ENCODE assay signal across 8 cellular contexts in genomic region chr12:6825398-6826124, GRCh38. TPM values are rescaled to one million over a fixed set of nuclear protein-coding genes. Genes with fewer than 3 reads are reported as not detected.
DNase-seq lines count a peak whose midpoint lies in the region; ATAC-seq, FAIRE-seq and TF ChIP-seq lines count a peak whose summit lies in the region.

No MANE protein-coding gene starts in this region.

- no peak overlapping the region for H3K9ac ChIP-seq in HepG2 (ENCODE audit: insufficient read depth, low read depth, low read length)

- TF ChIP-seq POLR2A in HepG2 (IDR thresholded peaks at IDR 0.05; ENCODE audit: insufficient read depth in 1 of 2, low read depth in 2 of 2, low read length in 2 of 2) = no peak

- peak; percentile 75 for FAIRE-seq in HepG2 (lab: Jason Lieb, UNC)

- no peak overlapping the region for H3K4me2 ChIP-seq in HepG2 (ENCODE audit: low read depth, low read length)

- H2AFZ ChIP-seq in HepG2 (ENCODE audit: low read length) = no peak overlapping the region

- no peak overlapping the region for H3K27ac ChIP-seq in CD4-positive, alpha-beta T cell (ENCODE audit: low read depth, low read length)
- no peak overlapping the region for H3K27ac ChIP-seq in HepG2 (ENCODE audit: extremely low read length, insufficient read depth, low read length)

- TF ChIP-seq EP300 in HepG2 (IDR thresholded peaks at IDR 0.05; ENCODE audit: low read depth in 2 of 2, low read length in 2 of 2) = no peak
- no peak for TF ChIP-seq EP300 in HepG2 (CRISPR knock-in tag; IDR thresholded peaks at IDR 0.05; ENCODE audit: borderline replicate concordance)

- TF ChIP-seq CTCF in CD4-positive, alpha-beta T cell (IDR thresholded peaks at IDR 0.05) = peak; percentile 94
- peak; percentile 97 for TF ChIP-seq CTCF in HFFc6 (IDR thresholded peaks at IDR 0.05)
- TF ChIP-seq CTCF in HepG2 (CRISPR knock-in tag; IDR thresholded peaks at IDR 0.05) = peak; percentile 95

- H3K27ac Mint-ChIP-seq in CD4-positive, alpha-beta T cell = no peak overlapping the region
- peak overlapping the region; percentile 80 for H3K27ac Mint-ChIP-seq in HFFc6

- H3K9me3 Mint-ChIP-seq in CD4-positive, alpha-beta T cell = no peaks in the 10 kb centered on the region
- H3K9me3 Mint-ChIP-seq in HFFc6 = no peaks in the 10 kb centered on the region

- H3K4me3 Mint-ChIP-seq in CD4-positive, alpha-beta T cell = peak overlapping the region; percentile 5
- H3K4me3 Mint-ChIP-seq in HFFc6 = peak overlapping the region; percentile 86

- peak; percentile 65 for ATAC-seq in CD4-positive, alpha-beta T cell (ENCODE audit: poor library complexity)
- ATAC-seq in HepG2 = peak; percentile 65
- ATAC-seq in GM21528 (IDR thresholded peaks at IDR 0.05; ENCODE audit: low FRiP score, unreplicated experiment) = no peak

- no peak overlapping the region for H3K4me3 ChIP-seq in HepG2 (replicated peaks in 1 of 3; ENCODE audit: insufficient read depth in 1 of 3, low read depth in 2 of 3, low read length in 3 of 3)

- WGBS in HepG2 (ENCODE audit: low lambda C conversion rate) = 41% methylated on average over 8 of the region's 19 CpGs

- TF ChIP-seq RAD21 in HepG2 (CRISPR knock-in tag; IDR thresholded peaks at IDR 0.05) = peak; percentile 85

- peaks cover 16% of the 10 kb centered on the region for H3K79me2 ChIP-seq in HepG2 (ENCODE audit: insufficient read depth, low read length)

- DNase-seq in CD4-positive, alpha-beta T cell = peak; percentile 71 to 88 (median 78)
- peak; percentile 73 for DNase-seq in HFFc6
- peak; percentile 68 for DNase-seq in NCI-H446 treated with DMSO at 0.1 percent for 48 hours (lab: John Stamatoyannopoulos, UW)
- peak; percentile 77 to 83 for DNase-seq in activated CD4-positive, alpha-beta T cell treated with anti-CD3 and anti-CD28 coated beads, Interleukin-2, amount 50 U/mL, for 4 hours
- peak; percentile 50 to 85 for DNase-seq in dermis microvascular lymphatic vessel endothelial cell (ENCODE audit: low read depth in 2 of 2)
- peak; percentile 67 for DNase-seq in HepG2 (ENCODE audit: low spot score)
- DNase-seq in stimulated activated CD4-positive, alpha-beta T cell treated with anti-CD3 and anti-CD28 coated beads, Interleukin-4, amount 100 ng/mL, for 48 hours (ENCODE audit: low read depth in 2 of 2) = peak; percentile 77 to 89

- H3K36me3 Mint-ChIP-seq in CD4-positive, alpha-beta T cell (ENCODE audit: low read depth) = peaks cover 8% of the 10 kb centered on the region
- H3K36me3 Mint-ChIP-seq in HFFc6 (ENCODE audit: low read depth) = peaks cover 8% of the 10 kb centered on the region

- peaks cover 19% of the 10 kb centered on the region for H3K27me3 ChIP-seq in CD4-positive, alpha-beta T cell (ENCODE audit: control insufficient read depth, insufficient read depth, low read length)
- H3K27me3 ChIP-seq in HepG2 (ENCODE audit: control insufficient read depth in 1 of 2, insufficient read depth in 2 of 2, low read length in 2 of 2) = peaks cover 2 to 6% of the 10 kb centered on the region in 2 experiments; a peak in 3 of 5 replicates

- CTCF ChIA-PET in CD4-positive, alpha-beta T cell (lab: Charles Lee) = interaction anchor here (0.7 to 1.8 kb wide), 6 partner anchors 33 to 73 kb away, joined by 3 to 8 read pairs (median 3); partner anchors contain the start of genes MLF2 and PTMS
- CTCF ChIA-PET in HepG2 (lab: Yijun Ruan, JAX; ENCODE audit: low intra/inter-chr PET ratio, low total read pairs) = interaction anchor here (0.7 to 2.6 kb wide), 8 partner anchors 67 to 208 kb away, joined by 3 to 34 read pairs (median 4); partner anchors contain the start of gene MLF2

- no peaks in the 10 kb centered on the region for H4K20me1 ChIP-seq in HepG2 (ENCODE audit: insufficient read depth, low read length)

- intact Hi-C loops in CD4-positive, alpha-beta T cell (cut with DNase I, micrococcal nuclease) = loop anchor here (1.0 to 5.0 kb wide), 7 partner anchors 38 to 263 kb away; partner anchors contain the start of genes CD4 (in 1 of the 2) and MLF2 (in 1 of the 2)
- intact Hi-C loops in HepG2 (cut with micrococcal nuclease; ENCODE audit: unreplicated experiment) = loop anchor here (1.0 to 10.0 kb wide), 4 partner anchors 47 to 211 kb away; partner anchors contain the start of gene MLF2

- peaks cover 32% of the 10 kb centered on the region for H3K27me3 Mint-ChIP-seq in CD4-positive, alpha-beta T cell
- peaks cover 29% of the 10 kb centered on the region for H3K27me3 Mint-ChIP-seq in HFFc6 (ENCODE audit: insufficient read depth)

- POLR2A ChIA-PET in CD4-positive, alpha-beta T cell (lab: Charles Lee) = interaction anchor here (0.6 to 8.0 kb wide), 4 partner anchors 10 to 287 kb away, joined by 3 to 57 read pairs (median 4); partner anchors contain the start of gene MLF2
- POLR2A ChIA-PET in HepG2 (lab: Yijun Ruan, JAX) = interaction anchor here (1.2 kb wide), 1 partner anchor 72 kb away, joined by 6 read pairs; the partner anchor contains the start of gene MLF2

- BruUV-seq in HepG2 (replicated peaks; lab: Mats Ljungman, UMichigan) = no TSS peak

- peaks cover 34% of the 10 kb centered on the region for H3K4me1 ChIP-seq in HepG2 (ENCODE audit: insufficient read depth, low read length)

- peaks cover under 1 to 1% of the 10 kb centered on the region in 2 experiments; a peak in 2 of 5 replicates for H3K36me3 ChIP-seq in HepG2 (replicated peaks in 1 of 2; ENCODE audit: control insufficient read depth in 1 of 2, insufficient read depth in 2 of 2, low read length in 2 of 2)

- no peaks in the 10 kb centered on the region for H3K9me3 ChIP-seq in CD4-positive, alpha-beta T cell (ENCODE audit: control insufficient read depth, low read length)
- no peaks in the 10 kb centered on the region for H3K9me3 ChIP-seq in HepG2 (ENCODE audit: low read length)

- peaks cover 26% of the 10 kb centered on the region for H3K4me1 Mint-ChIP-seq in CD4-positive, alpha-beta T cell (ENCODE audit: low read depth)
- H3K4me1 Mint-ChIP-seq in HFFc6 (ENCODE audit: low read depth) = peaks cover 62% of the 10 kb centered on the region

- in situ Hi-C loops in HepG2 (cut with HindIII; ENCODE audit: extremely low pct_ligation_motif_present, low pct_unique_long_range_greater_than_20kb) = loop anchor here (5.0 kb wide), 1 partner anchor 73 kb away; the partner anchor contains the start of gene MLF2

RNA-seq across cellular contexts. Expression of gene P3H3, which starts 2.6 kb away (rescaled TPM):
- total RNA-seq in CD4-positive, alpha-beta T cell = 1 to 10 TPM; 2.5 to 4.1 TPM
- total RNA-seq in HFFc6 (2021; fragmentation: NEBNext Ultra II Directional; extraction: Animal tissue kit (Norgen Biotek cat#: 25700)) = 100 to 1,000 TPM in 4 of 6 experiments, 10 to 100 TPM in 2; 94.0 to 109 (median 103) TPM
- total RNA-seq in dermis microvascular lymphatic vessel endothelial cell (18.2 and 22.6 TPM in 2 replicates), HepG2 (2016; rRNA removed; fragmentation: Illumina TruSeq; extraction: Trizol) (7.9 and 20.5 TPM in 2 replicates)
- 14.4 and 19.9 TPM in 2 replicates for total RNA-seq in HepG2 (2016; cell fraction: cytosol; rRNA removed; fragmentation: Illumina TruSeq; extraction: Trizol; ENCODE audit: low read depth)
- total RNA-seq in HepG2 (2016; cell fraction: insoluble cytoplasmic fraction; rRNA removed; fragmentation: Illumina TruSeq; extraction: Trizol) = 6.3 and 20.7 TPM in 2 replicates
- 5.4 and 5.7 TPM in 2 replicates for total RNA-seq in HepG2 (2016; cell fraction: membrane; rRNA removed; fragmentation: Illumina TruSeq; extraction: Trizol)
- 23.7 and 28.0 TPM in 2 replicates for total RNA-seq in HepG2 (2016; cell fraction: nucleus; rRNA removed; fragmentation: Illumina TruSeq; extraction: Trizol)
- polyA plus RNA-seq in HepG2 (2011; rRNA removed) = 20.1 and 21.1 TPM in 2 replicates
- 12.3 and 21.8 TPM in 2 replicates for polyA plus RNA-seq in HepG2 (2011; cell fraction: cytosol; rRNA removed)
- polyA plus RNA-seq in HepG2 (2011; cell fraction: nucleus; rRNA removed) = 72.0 and 79.4 TPM in 2 replicates
- 20.2 and 27.2 TPM in 2 replicates for polyA plus RNA-seq in HepG2 (2012)
- polyA plus RNA-seq in HepG2 (2016; cell fraction: cytosol; fragmentation: Illumina TruSeq; extraction: Trizol; ENCODE audit: low read depth) = 1.8 and 2.1 TPM in 2 replicates
- 8.0 and 10.2 TPM in 2 replicates for polyA plus RNA-seq in HepG2 (2016; cell fraction: insoluble cytoplasmic fraction; fragmentation: Illumina TruSeq; extraction: Trizol; ENCODE audit: low read depth)
- 3.0 and 3.3 TPM in 2 replicates for polyA plus RNA-seq in HepG2 (2016; cell fraction: membrane; fragmentation: Illumina TruSeq; extraction: Trizol; ENCODE audit: low read depth)
- polyA plus RNA-seq in HepG2 (2016; cell fraction: nucleus; fragmentation: Illumina TruSeq; extraction: Trizol; ENCODE audit: insufficient read depth, low read depth) = 52.6 and 56.5 TPM in 2 replicates
- polyA minus RNA-seq in HepG2 (2011; rRNA and poly(A)+ RNA removed; ENCODE audit: low replicate concordance) = 0.12 and 24.7 TPM in 2 replicates
- polyA minus RNA-seq in HepG2 (2011; cell fraction: cytosol; rRNA and poly(A)+ RNA removed) = 10.2 and 13.7 TPM in 2 replicates
- polyA minus RNA-seq in HepG2 (2011; cell fraction: nucleus; rRNA and poly(A)+ RNA removed) = 19.1 and 20.3 TPM in 2 replicates

RNA-seq across cellular contexts. Expression of gene GPR162, which starts 3.9 kb away (rescaled TPM):
- total RNA-seq in CD4-positive, alpha-beta T cell = not detected
- total RNA-seq in HFFc6 (2021; fragmentation: NEBNext Ultra II Directional; extraction: Animal tissue kit (Norgen Biotek cat#: 25700)) = 1 to 10 TPM in 5 of 6 experiments, under 1 TPM in 1; 0.78 to 3.1 (median 2.6) TPM
- total RNA-seq in dermis microvascular lymphatic vessel endothelial cell = 0.51 and 0.76 TPM in 2 replicates
- not detected in 2 replicates for total RNA-seq in HepG2 (2016; rRNA removed; fragmentation: Illumina TruSeq; extraction: Trizol)
- total RNA-seq in HepG2 (2016; cell fraction: cytosol; rRNA removed; fragmentation: Illumina TruSeq; extraction: Trizol; ENCODE audit: low read depth) = not detected in 2 replicates
- not detected in 2 replicates for total RNA-seq in HepG2 (2016; cell fraction: insoluble cytoplasmic fraction; rRNA removed; fragmentation: Illumina TruSeq; extraction: Trizol)
- not detected in 2 replicates for total RNA-seq in HepG2 (2016; cell fraction: membrane; rRNA removed; fragmentation: Illumina TruSeq; extraction: Trizol)
- not detected in 2 replicates for total RNA-seq in HepG2 (2016; cell fraction: nucleus; rRNA removed; fragmentation: Illumina TruSeq; extraction: Trizol)
- 0.08 and 0.10 TPM in 2 replicates for polyA plus RNA-seq in HepG2 (2011; rRNA removed)
- polyA plus RNA-seq in HepG2 (2011; cell fraction: cytosol; rRNA removed) = 0.05 and 0.08 TPM in 2 replicates
- 0.34 and 0.66 TPM in 2 replicates for polyA plus RNA-seq in HepG2 (2011; cell fraction: nucleus; rRNA removed)
- polyA plus RNA-seq in HepG2 (2012) = 0.51 and 0.78 TPM in 2 replicates
- polyA plus RNA-seq in HepG2 (2016; cell fraction: cytosol; fragmentation: Illumina TruSeq; extraction: Trizol; ENCODE audit: low read depth) = not detected in 2 replicates
- not detected in 2 replicates for polyA plus RNA-seq in HepG2 (2016; cell fraction: insoluble cytoplasmic fraction; fragmentation: Illumina TruSeq; extraction: Trizol; ENCODE audit: low read depth)
- not detected in 2 replicates for polyA plus RNA-seq in HepG2 (2016; cell fraction: membrane; fragmentation: Illumina TruSeq; extraction: Trizol; ENCODE audit: low read depth)
- not detected in 2 replicates for polyA plus RNA-seq in HepG2 (2016; cell fraction: nucleus; fragmentation: Illumina TruSeq; extraction: Trizol; ENCODE audit: insufficient read depth, low read depth)
- polyA minus RNA-seq in HepG2 (2011; rRNA and poly(A)+ RNA removed; ENCODE audit: low replicate concordance) = not detected in 2 replicates
- not detected in 2 replicates for polyA minus RNA-seq in HepG2 (2011; cell fraction: cytosol; rRNA and poly(A)+ RNA removed)
- polyA minus RNA-seq in HepG2 (2011; cell fraction: nucleus; rRNA and poly(A)+ RNA removed) = not detected in 2 replicates

RNA-seq across cellular contexts. Expression of gene GNB3, which starts 15.2 kb away (rescaled TPM):
- under 1 TPM; 0.75 to 0.85 TPM for total RNA-seq in CD4-positive, alpha-beta T cell
- total RNA-seq in HFFc6 (2021; fragmentation: NEBNext Ultra II Directional; extraction: Animal tissue kit (Norgen Biotek cat#: 25700)) = 1 to 10 TPM; 4.3 to 7.2 (median 6.3) TPM
- total RNA-seq in dermis microvascular lymphatic vessel endothelial cell = 0.13 and 0.25 TPM in 2 replicates
- total RNA-seq in HepG2 (2016; rRNA removed; fragmentation: Illumina TruSeq; extraction: Trizol) = 0.17 and 1.3 TPM in 2 replicates
- total RNA-seq in HepG2 (2016; cell fraction: cytosol; rRNA removed; fragmentation: Illumina TruSeq; extraction: Trizol; ENCODE audit: low read depth) = 0.26 and 0.30 TPM in 2 replicates
- total RNA-seq in HepG2 (2016; cell fraction: insoluble cytoplasmic fraction; rRNA removed; fragmentation: Illumina TruSeq; extraction: Trizol) = 0.15 and 0.84 TPM in 2 replicates
- total RNA-seq in HepG2 (2016; cell fraction: membrane; rRNA removed; fragmentation: Illumina TruSeq; extraction: Trizol) = 0.14 and 0.46 TPM in 2 replicates
- total RNA-seq in HepG2 (2016; cell fraction: nucleus; rRNA removed; fragmentation: Illumina TruSeq; extraction: Trizol) = 0.84 and 2.6 TPM in 2 replicates
- polyA plus RNA-seq in HepG2 (2011; rRNA removed) = 3.6 and 3.8 TPM in 2 replicates
- polyA plus RNA-seq in HepG2 (2011; cell fraction: cytosol; rRNA removed) = 0.58 and 1.0 TPM in 2 replicates
- 31.0 and 48.1 TPM in 2 replicates for polyA plus RNA-seq in HepG2 (2011; cell fraction: nucleus; rRNA removed)
- polyA plus RNA-seq in HepG2 (2012) = 1.9 and 2.1 TPM in 2 replicates
- polyA plus RNA-seq in HepG2 (2016; cell fraction: cytosol; fragmentation: Illumina TruSeq; extraction: Trizol; ENCODE audit: low read depth) = 0.17 and 0.24 TPM in 2 replicates
- 0.56 and 0.57 TPM in 2 replicates for polyA plus RNA-seq in HepG2 (2016; cell fraction: insoluble cytoplasmic fraction; fragmentation: Illumina TruSeq; extraction: Trizol; ENCODE audit: low read depth)
- polyA plus RNA-seq in HepG2 (2016; cell fraction: membrane; fragmentation: Illumina TruSeq; extraction: Trizol; ENCODE audit: low read depth) = 0.18 and 0.34 TPM in 2 replicates
- 9.0 and 13.6 TPM in 2 replicates for polyA plus RNA-seq in HepG2 (2016; cell fraction: nucleus; fragmentation: Illumina TruSeq; extraction: Trizol; ENCODE audit: insufficient read depth, low read depth)
- polyA minus RNA-seq in HepG2 (2011; rRNA and poly(A)+ RNA removed; ENCODE audit: low replicate concordance) = 0.07 and 2.9 TPM in 2 replicates
- polyA minus RNA-seq in HepG2 (2011; cell fraction: cytosol; rRNA and poly(A)+ RNA removed) = not detected in 2 replicates
- 8.1 and 8.2 TPM in 2 replicates for polyA minus RNA-seq in HepG2 (2011; cell fraction: nucleus; rRNA and poly(A)+ RNA removed)

RNA-seq across cellular contexts. Expression of gene CDCA3, which starts 25.5 kb away (rescaled TPM):
- under 1 TPM; 0.80 to 0.89 TPM for total RNA-seq in CD4-positive, alpha-beta T cell
- 10 to 100 TPM; 24.0 to 62.5 (median 56.3) TPM for total RNA-seq in HFFc6 (2021; fragmentation: NEBNext Ultra II Directional; extraction: Animal tissue kit (Norgen Biotek cat#: 25700))
- total RNA-seq in dermis microvascular lymphatic vessel endothelial cell = 5.7 and 11.8 TPM in 2 replicates
- total RNA-seq in HepG2 (2016; rRNA removed; fragmentation: Illumina TruSeq; extraction: Trizol) = 51.9 and 56.5 TPM in 2 replicates
- total RNA-seq in HepG2 (2016; cell fraction: cytosol; rRNA removed; fragmentation: Illumina TruSeq; extraction: Trizol; ENCODE audit: low read depth) = 18.2 and 19.1 TPM in 2 replicates
- total RNA-seq in HepG2 (2016; cell fraction: insoluble cytoplasmic fraction; rRNA removed; fragmentation: Illumina TruSeq; extraction: Trizol) = 50.0 and 55.6 TPM in 2 replicates
- total RNA-seq in HepG2 (2016; cell fraction: membrane; rRNA removed; fragmentation: Illumina TruSeq; extraction: Trizol) = 20.4 and 21.6 TPM in 2 replicates
- total RNA-seq in HepG2 (2016; cell fraction: nucleus; rRNA removed; fragmentation: Illumina TruSeq; extraction: Trizol) = 31.7 and 43.0 TPM in 2 replicates
- polyA plus RNA-seq in HepG2 (2011; rRNA removed) = 21.8 and 32.7 TPM in 2 replicates
- 13.5 and 33.7 TPM in 2 replicates for polyA plus RNA-seq in HepG2 (2011; cell fraction: cytosol; rRNA removed)
- polyA plus RNA-seq in HepG2 (2011; cell fraction: nucleus; rRNA removed) = 64.2 and 90.2 TPM in 2 replicates
- polyA plus RNA-seq in HepG2 (2012) = 11.7 and 21.3 TPM in 2 replicates
- 16.4 and 16.7 TPM in 2 replicates for polyA plus RNA-seq in HepG2 (2016; cell fraction: cytosol; fragmentation: Illumina TruSeq; extraction: Trizol; ENCODE audit: low read depth)
- 57.9 and 60.0 TPM in 2 replicates for polyA plus RNA-seq in HepG2 (2016; cell fraction: insoluble cytoplasmic fraction; fragmentation: Illumina TruSeq; extraction: Trizol; ENCODE audit: low read depth)
- 15.5 and 16.6 TPM in 2 replicates for polyA plus RNA-seq in HepG2 (2016; cell fraction: membrane; fragmentation: Illumina TruSeq; extraction: Trizol; ENCODE audit: low read depth)
- 101 and 114 TPM in 2 replicates for polyA plus RNA-seq in HepG2 (2016; cell fraction: nucleus; fragmentation: Illumina TruSeq; extraction: Trizol; ENCODE audit: insufficient read depth, low read depth)
- 37.9 and 93.4 TPM in 2 replicates for polyA minus RNA-seq in HepG2 (2011; rRNA and poly(A)+ RNA removed; ENCODE audit: low replicate concordance)
- 13.8 and 22.5 TPM in 2 replicates for polyA minus RNA-seq in HepG2 (2011; cell fraction: cytosol; rRNA and poly(A)+ RNA removed)
- polyA minus RNA-seq in HepG2 (2011; cell fraction: nucleus; rRNA and poly(A)+ RNA removed) = 19.8 and 31.5 TPM in 2 replicates

RNA-seq across cellular contexts. Expression of gene USP5, which starts 26.4 kb away (rescaled TPM):
- 10 to 100 TPM; 31.8 to 33.4 TPM for total RNA-seq in CD4-positive, alpha-beta T cell
- total RNA-seq in HFFc6 (2021; fragmentation: NEBNext Ultra II Directional; extraction: Animal tissue kit (Norgen Biotek cat#: 25700)) = 100 to 1,000 TPM; 149 to 211 (median 182) TPM
- total RNA-seq in dermis microvascular lymphatic vessel endothelial cell (82.5 and 83.7 TPM in 2 replicates), HepG2 (2016; rRNA removed; fragmentation: Illumina TruSeq; extraction: Trizol) (53.4 and 56.0 TPM in 2 replicates)
- total RNA-seq in HepG2 (2016; cell fraction: cytosol; rRNA removed; fragmentation: Illumina TruSeq; extraction: Trizol; ENCODE audit: low read depth) = 5.2 and 5.4 TPM in 2 replicates
- 45.2 and 58.2 TPM in 2 replicates for total RNA-seq in HepG2 (2016; cell fraction: insoluble cytoplasmic fraction; rRNA removed; fragmentation: Illumina TruSeq; extraction: Trizol)
- 10.8 and 12.8 TPM in 2 replicates for total RNA-seq in HepG2 (2016; cell fraction: membrane; rRNA removed; fragmentation: Illumina TruSeq; extraction: Trizol)
- total RNA-seq in HepG2 (2016; cell fraction: nucleus; rRNA removed; fragmentation: Illumina TruSeq; extraction: Trizol) = 32.6 and 33.8 TPM in 2 replicates
- polyA plus RNA-seq in HepG2 (2011; rRNA removed) = 39.6 and 42.8 TPM in 2 replicates
- 27.0 and 32.1 TPM in 2 replicates for polyA plus RNA-seq in HepG2 (2011; cell fraction: cytosol; rRNA removed)
- 68.8 and 89.3 TPM in 2 replicates for polyA plus RNA-seq in HepG2 (2011; cell fraction: nucleus; rRNA removed)
- polyA plus RNA-seq in HepG2 (2012) = 27.9 and 33.1 TPM in 2 replicates
- polyA plus RNA-seq in HepG2 (2016; cell fraction: cytosol; fragmentation: Illumina TruSeq; extraction: Trizol; ENCODE audit: low read depth) = 4.2 and 4.5 TPM in 2 replicates
- 34.9 and 45.9 TPM in 2 replicates for polyA plus RNA-seq in HepG2 (2016; cell fraction: insoluble cytoplasmic fraction; fragmentation: Illumina TruSeq; extraction: Trizol; ENCODE audit: low read depth)
- 7.6 and 9.6 TPM in 2 replicates for polyA plus RNA-seq in HepG2 (2016; cell fraction: membrane; fragmentation: Illumina TruSeq; extraction: Trizol; ENCODE audit: low read depth)
- polyA plus RNA-seq in HepG2 (2016; cell fraction: nucleus; fragmentation: Illumina TruSeq; extraction: Trizol; ENCODE audit: insufficient read depth, low read depth) = 58.8 and 61.0 TPM in 2 replicates
- 91.2 and 159 TPM in 2 replicates for polyA minus RNA-seq in HepG2 (2011; rRNA and poly(A)+ RNA removed; ENCODE audit: low replicate concordance)
- polyA minus RNA-seq in HepG2 (2011; cell fraction: cytosol; rRNA and poly(A)+ RNA removed) = 29.6 and 30.0 TPM in 2 replicates
- polyA minus RNA-seq in HepG2 (2011; cell fraction: nucleus; rRNA and poly(A)+ RNA removed) = 21.5 and 25.2 TPM in 2 replicates
